Comparison of ENCODE assay signal across 8 cellular contexts in genomic region chr17:75625813-75626486, GRCh38. TPM values are rescaled to one million over a fixed set of nuclear protein-coding genes. Genes with fewer than 3 reads are reported as not detected.
DNase-seq lines count a peak whose midpoint lies in the region; ATAC-seq and TF ChIP-seq lines count a peak whose summit lies in the region.

No MANE protein-coding gene starts in this region.

- peaks cover 66% of the 10 kb centered on the region for H3K36me3 ChIP-seq in BLaER1
- H3K36me3 ChIP-seq in GM23248 (ENCODE audit: low read depth) = no peaks in the 10 kb centered on the region
- peaks cover 0 to 81% of the 10 kb centered on the region in 2 donors for H3K36me3 ChIP-seq in gastroesophageal sphincter
- peaks cover 0 to 99% (median 60%) of the 10 kb centered on the region in 6 donors for H3K36me3 ChIP-seq in spleen
- H3K36me3 ChIP-seq in prostate gland = peaks cover 0 to 3% of the 10 kb centered on the region in 2 donors

- H3K27ac ChIP-seq in BLaER1 (peak overlapping the region; percentile 97), GM23248 (no peak overlapping the region), gastroesophageal sphincter (no peak overlapping the region), spleen (no peak overlapping the region), prostate gland (no peak overlapping the region)

- H3K9ac ChIP-seq in BLaER1 = peak overlapping the region; percentile 80
- H3K9ac ChIP-seq in GM23248 = no peak overlapping the region

- DNase-seq in GM23248 = peak; percentile 44
- no peak for DNase-seq in T-helper 17 cell
- DNase-seq in spleen = no peak
- no peak for DNase-seq in prostate gland (ENCODE audit: low spot score)
- no peak for DNase-seq in DMS79 treated with DMSO at 0.1 percent for 48 hours (lab: John Stamatoyannopoulos, UW)

- 86 to 89% methylated on average over 10 to 14 of the region's 15 CpGs for WGBS in GM23248 (ENCODE audit: low coverage in 1 of 2, low lambda C conversion rate in 2 of 2, missing lambda C conversion rate in 2 of 2), 2 experiments
- 100% methylated on average over 2 of the region's 15 CpGs; no CpG with 5 or more reads in 1 of the 2 donors for WGBS in gastroesophageal sphincter (ENCODE audit: low coverage in 1 of 2), 2 donors
- WGBS in spleen, 5 donors = 87 to 100% (median 91%) methylated on average over 1 to 15 of the region's 15 CpGs
- WGBS in prostate gland = 85% methylated on average over 8 of the region's 15 CpGs

- H3K27me3 Mint-ChIP-seq in T-helper 17 cell = no peaks in the 10 kb centered on the region

- peaks cover 9% of the 10 kb centered on the region for H3K4me1 Mint-ChIP-seq in T-helper 17 cell

- H3F3A ChIP-seq in GM23248 (ENCODE audit: insufficient read depth) = no peaks in the 10 kb centered on the region

- H3K4me3 Mint-ChIP-seq in T-helper 17 cell = no peak overlapping the region

- intact Hi-C loops in spleen (cut with DNase I; ENCODE audit: low total_unique reads) (no loop called here), prostate gland (cut with DNase I) (no loop called here)

- H3K27me3 ChIP-seq in BLaER1 (no peaks in the 10 kb centered on the region), GM23248 (replicated peaks; ENCODE audit: insufficient read depth) (no peaks in the 10 kb centered on the region), gastroesophageal sphincter (no peaks in the 10 kb centered on the region), spleen (replicated peaks in 1 of 7) (no peaks in the 10 kb centered on the region), prostate gland (replicated peaks; ENCODE audit: insufficient read depth) (no peaks in the 10 kb centered on the region)

- no peaks in the 10 kb centered on the region for H4K20me1 ChIP-seq in BLaER1
- no peaks in the 10 kb centered on the region for H4K20me1 ChIP-seq in GM23248 (ENCODE audit: insufficient read depth)

- H3K4me2 ChIP-seq in BLaER1 (peak overlapping the region; percentile 87), GM23248 (ENCODE audit: unreplicated experiment) (no peak overlapping the region)

- H2AFZ ChIP-seq in GM23248 = no peak overlapping the region

- no peak overlapping the region for H3K27ac Mint-ChIP-seq in T-helper 17 cell

- in situ Hi-C loops in GM23248 (cut with MboI) = no loop called here

- no peaks in the 10 kb centered on the region for H3K9me3 ChIP-seq in BLaER1
- H3K9me3 ChIP-seq in GM23248 (ENCODE audit: low read depth) = no peaks in the 10 kb centered on the region
- H3K9me3 ChIP-seq in T-helper 17 cell (ENCODE audit: control insufficient read depth, low read length, poor library complexity, severe bottlenecking) = no peaks in the 10 kb centered on the region
- H3K9me3 ChIP-seq in gastroesophageal sphincter = no peaks in the 10 kb centered on the region
- H3K9me3 ChIP-seq in spleen = no peaks in the 10 kb centered on the region
- no peaks in the 10 kb centered on the region for H3K9me3 ChIP-seq in prostate gland

- no peaks in the 10 kb centered on the region for H3K79me2 ChIP-seq in GM23248 (ENCODE audit: insufficient read depth)

- H3K9me2 ChIP-seq in GM23248 (ENCODE audit: insufficient read depth) = no peaks in the 10 kb centered on the region

- no peaks in the 10 kb centered on the region for H3K36me3 Mint-ChIP-seq in T-helper 17 cell (ENCODE audit: low read depth)

- H3K4me1 ChIP-seq in BLaER1 = peaks cover 81% of the 10 kb centered on the region
- H3K4me1 ChIP-seq in GM23248 (ENCODE audit: insufficient read depth) = no peaks in the 10 kb centered on the region
- H3K4me1 ChIP-seq in gastroesophageal sphincter = no peaks in the 10 kb centered on the region
- peaks cover 0 to 5% (median 0%) of the 10 kb centered on the region in 6 donors for H3K4me1 ChIP-seq in spleen
- H3K4me1 ChIP-seq in prostate gland (replicated peaks) = no peaks in the 10 kb centered on the region

- H3K4me3 ChIP-seq in BLaER1 (peak overlapping the region; percentile 28), GM23248 (no peak overlapping the region), gastroesophageal sphincter (no peak overlapping the region), spleen (no peak overlapping the region), prostate gland (no peak overlapping the region)

- peak in 3 of 4 experiments; percentile 26 to 48 (median 46) for TF ChIP-seq CTCF in gastroesophageal sphincter (IDR thresholded peaks at IDR 0.05)
- peak in 7 of 11 experiments; percentile 9 to 64 (median 40) for TF ChIP-seq CTCF in spleen (IDR thresholded peaks at IDR 0.05 in 8 of 11, conservative IDR thresholded peaks at IDR 0.05 in 3 of 11)
- peak in 2 of 4 experiments; percentile 24 to 45 for TF ChIP-seq CTCF in prostate gland (IDR thresholded peaks at IDR 0.05)

- ATAC-seq in T-helper 17 cell = peak; percentile 63
- ATAC-seq in gastroesophageal sphincter = no peak
- no peak for ATAC-seq in GM19023 (IDR thresholded peaks at IDR 0.05; ENCODE audit: unreplicated experiment)

- no peak for TF ChIP-seq EP300 in gastroesophageal sphincter (IDR thresholded peaks at IDR 0.05)

- TF ChIP-seq POLR2A in gastroesophageal sphincter (IDR thresholded peaks at IDR 0.05) (no peak), spleen (IDR thresholded peaks at IDR 0.05) (no peak), prostate gland (IDR thresholded peaks at IDR 0.05) (no peak)

RNA-seq across cellular contexts. Expression of gene SMIM5, which starts 7.3 kb away (rescaled TPM):
- not detected in 2 replicates for total RNA-seq in GM23248 (2014; rRNA removed; shearing (Covaris generic))
- polyA plus RNA-seq in GM23248 (2016; fragmentation: Nextera tagmentation; extraction: Ambion mirVana) = 0.08 and 0.16 TPM in 2 replicates
- 1 to 10 TPM in 1 of 2 donors, under 1 TPM in 1; 0.40 to 8.4 TPM for total RNA-seq in T-helper 17 cell
- total RNA-seq in gastroesophageal sphincter = 1 to 10 TPM; 3.8 to 6.8 (median 5.0) TPM
- total RNA-seq in spleen = 1 to 10 TPM; 2.1 to 5.1 (median 3.4) TPM
- polyA plus RNA-seq in spleen = 1 to 10 TPM; 3.0 to 4.7 (median 4.7) TPM
- total RNA-seq in prostate gland = 1 to 10 TPM in 1 of 2 donors, under 1 TPM in 1; 0.27 to 4.1 TPM

RNA-seq across cellular contexts. Expression of gene MYO15B, which starts 38.4 kb away (rescaled TPM):
- 5.8 and 7.2 TPM in 2 replicates for total RNA-seq in GM23248 (2014; rRNA removed; shearing (Covaris generic))
- polyA plus RNA-seq in GM23248 (2016; fragmentation: Nextera tagmentation; extraction: Ambion mirVana) (0.65 and 1.3 TPM in 2 replicates), spleen (100 to 1,000 TPM; 123 to 551 (median 402) TPM)
- total RNA-seq in T-helper 17 cell (10 to 100 TPM; 42.2 to 69.3 TPM), gastroesophageal sphincter (10 to 100 TPM; 10.7 to 76.1 (median 50.8) TPM), spleen (100 to 1,000 TPM; 203 to 569 (median 292) TPM), prostate gland (100 to 1,000 TPM in 1 of 2 donors, 10 to 100 TPM in 1; 86.5 to 214 TPM)

RNA-seq across cellular contexts. Expression of gene RECQL5, which starts 41.0 kb away (rescaled TPM):
- total RNA-seq in GM23248 (2014; rRNA removed; shearing (Covaris generic)) = 12.8 and 21.4 TPM in 2 replicates
- polyA plus RNA-seq in GM23248 (2016; fragmentation: Nextera tagmentation; extraction: Ambion mirVana) (14.3 and 20.9 TPM in 2 replicates), spleen (10 to 100 TPM; 28.2 to 48.8 (median 47.4) TPM)
- total RNA-seq in T-helper 17 cell (10 to 100 TPM; 24.1 to 30.6 TPM), gastroesophageal sphincter (10 to 100 TPM in 3 of 4 donors, 1 to 10 TPM in 1; 6.4 to 15.1 (median 13.6) TPM), spleen (10 to 100 TPM; 25.7 to 51.0 (median 37.6) TPM), prostate gland (100 to 1,000 TPM in 1 of 2 donors, 10 to 100 TPM in 1; 33.6 to 132 TPM)

RNA-seq across cellular contexts. Expression of gene SAP30BP, which starts 41.2 kb away (rescaled TPM):
- 60.8 and 93.7 TPM in 2 replicates for total RNA-seq in GM23248 (2014; rRNA removed; shearing (Covaris generic))
- polyA plus RNA-seq in GM23248 (2016; fragmentation: Nextera tagmentation; extraction: Ambion mirVana) (93.1 and 99.1 TPM in 2 replicates), spleen (10 to 100 TPM; 53.8 to 76.7 (median 70.4) TPM)
- total RNA-seq in T-helper 17 cell (100 to 1,000 TPM; 178 to 235 TPM), gastroesophageal sphincter (10 to 100 TPM; 68.2 to 87.2 (median 77.2) TPM), spleen (100 to 1,000 TPM in 3 of 7 donors, 10 to 100 TPM in 4; 71.6 to 110 (median 82.1) TPM), prostate gland (10 to 100 TPM; 50.4 to 72.3 TPM)
